Comparison of ENCODE assay signal across 17 cellular contexts in genomic region chr1:56535362-56535761, GRCh38. TPM values are rescaled to one million over a fixed set of nuclear protein-coding genes. Genes with fewer than 3 reads are reported as not detected.
"Had no signal": no experiment of that assay in that cellular context is flagged by ENCODE, and none has a peak within 500 bp of the region (broad histone marks: within the 10 kb centered on the region; RNA-seq: fewer than 3 reads in every experiment).

No MANE protein-coding gene starts in this region.

- H3K9me3 ChIP-seq: ascending aorta, psoas muscle, suprapubic skin had no signal

- H3K27ac Mint-ChIP-seq: activated CD4-positive, alpha-beta T cell treated with anti-CD3 and anti-CD28 coated beads, Interleukin-2, amount 10 ng/mL, durations not matched to agents 24 days and 14 days; activated naive CD8-positive, alpha-beta T cell treated with anti-CD3 and anti-CD28 coated beads, Interleukin-2, amount 50 U/mL, for 24 hours; activated T-helper 1 cell treated with anti-CD3 and anti-CD28 coated beads, Interleukin-12 subunit alpha, Interleukin-12 subunit beta, Interleukin-2, Interleukin-4 antibody, amounts not matched to agents 30 ng/mL and 10 ng/mL and 1 ng/mL, durations not matched to agents 14 hours and 24 hours and 36 hours; effector memory CD8-positive, alpha-beta T cell; nephron progenitor cell; type B pancreatic cell had no signal

- H3K27me3 Mint-ChIP-seq: activated CD4-positive, alpha-beta T cell treated with anti-CD3 and anti-CD28 coated beads, Interleukin-2, amount 10 ng/mL, durations not matched to agents 24 days and 14 days; type B pancreatic cell had no signal

- H3K4me3 ChIP-seq: ascending aorta, psoas muscle, suprapubic skin had no signal

- DNase-seq: activated CD4-positive, alpha-beta T cell treated with anti-CD3 and anti-CD28 coated beads, Interleukin-2, amount 10 ng/mL, durations not matched to agents 24 days and 14 days; activated naive CD4-positive, alpha-beta T cell treated with Interleukin-2 at 50 U/mL for 16 hours; activated naive CD8-positive, alpha-beta T cell treated with anti-CD3 and anti-CD28 coated beads, Interleukin-2, amount 50 U/mL, for 24 hours; central memory CD4-positive, alpha-beta T cell; effector memory CD8-positive, alpha-beta T cell; left colon; mesenchymal stem cell; nephron progenitor cell; psoas muscle; stimulated activated CD4-positive, alpha-beta T cell treated with anti-CD3 and anti-CD28 coated beads, Interleukin-2, amount 100 ng/mL, for 48 hours; stimulated activated CD8-positive, alpha-beta memory T cell treated with anti-CD3 and anti-CD28 coated beads, Interleukin-4, amount 100 ng/mL, for 48 hours; stimulated activated naive CD8-positive, alpha-beta T cell treated with anti-CD3 and anti-CD28 coated beads, Interleukin-15, Interleukin-2, amounts not matched to agents 100 U/mL and 50 U/mL, for 24 hours had no signal

- H3K27ac ChIP-seq: ascending aorta, psoas muscle, suprapubic skin had no signal

- H3K4me3 Mint-ChIP-seq: activated CD4-positive, alpha-beta T cell treated with anti-CD3 and anti-CD28 coated beads, Interleukin-2, amount 10 ng/mL, durations not matched to agents 24 days and 14 days; activated naive CD8-positive, alpha-beta T cell treated with anti-CD3 and anti-CD28 coated beads, Interleukin-2, amount 50 U/mL, for 24 hours; activated T-helper 1 cell treated with anti-CD3 and anti-CD28 coated beads, Interleukin-12 subunit alpha, Interleukin-12 subunit beta, Interleukin-2, Interleukin-4 antibody, amounts not matched to agents 30 ng/mL and 10 ng/mL and 1 ng/mL, durations not matched to agents 14 hours and 24 hours and 36 hours; effector memory CD8-positive, alpha-beta T cell; nephron progenitor cell; type B pancreatic cell had no signal

- H3K27me3 ChIP-seq: ascending aorta, suprapubic skin had no signal

- H3K9me3 Mint-ChIP-seq: activated CD4-positive, alpha-beta T cell treated with anti-CD3 and anti-CD28 coated beads, Interleukin-2, amount 10 ng/mL, durations not matched to agents 24 days and 14 days; activated naive CD8-positive, alpha-beta T cell treated with anti-CD3 and anti-CD28 coated beads, Interleukin-2, amount 50 U/mL, for 24 hours; activated T-helper 1 cell treated with anti-CD3 and anti-CD28 coated beads, Interleukin-12 subunit alpha, Interleukin-12 subunit beta, Interleukin-2, Interleukin-4 antibody, amounts not matched to agents 30 ng/mL and 10 ng/mL and 1 ng/mL, durations not matched to agents 14 hours and 24 hours and 36 hours; nephron progenitor cell; type B pancreatic cell had no signal

- H3K4me1 Mint-ChIP-seq: activated CD4-positive, alpha-beta T cell treated with anti-CD3 and anti-CD28 coated beads, Interleukin-2, amount 10 ng/mL, durations not matched to agents 24 days and 14 days; activated naive CD8-positive, alpha-beta T cell treated with anti-CD3 and anti-CD28 coated beads, Interleukin-2, amount 50 U/mL, for 24 hours had no signal

RNA-seq across cellular contexts. Expression of gene PLPP3, which starts 44.0 kb away (rescaled TPM):
- total RNA-seq: activated CD4-positive, alpha-beta T cell treated with anti-CD3 and anti-CD28 coated beads, Interleukin-2, amount 10 ng/mL, durations not matched to agents 24 days and 14 days; activated T-helper 1 cell treated with anti-CD3 and anti-CD28 coated beads, Interleukin-12 subunit alpha, Interleukin-12 subunit beta, Interleukin-2, Interleukin-4 antibody, amounts not matched to agents 30 ng/mL and 10 ng/mL and 1 ng/mL, durations not matched to agents 14 hours and 24 hours and 36 hours; T-helper 1 cell treated with Interleukin-12 subunit alpha and Interleukin-12 subunit beta and Interleukin-4 antibody, amounts not matched to agents 30 ng/mL and 1 ng/mL, for 36 hours had no signal
